1 cellular context compared by ENCODE assay signal in genomic region chr18:74797577-74798151, GRCh38.
TF ChIP-seq lines count a peak whose summit lies in the region.

No MANE protein-coding gene starts in this region.

TF ChIP-seq in IMR-90, 13 proteins besides CTCF, POLR2A, EP300 and RAD21 (continued from another document):
- TF ChIP-seq, protein P1, sequence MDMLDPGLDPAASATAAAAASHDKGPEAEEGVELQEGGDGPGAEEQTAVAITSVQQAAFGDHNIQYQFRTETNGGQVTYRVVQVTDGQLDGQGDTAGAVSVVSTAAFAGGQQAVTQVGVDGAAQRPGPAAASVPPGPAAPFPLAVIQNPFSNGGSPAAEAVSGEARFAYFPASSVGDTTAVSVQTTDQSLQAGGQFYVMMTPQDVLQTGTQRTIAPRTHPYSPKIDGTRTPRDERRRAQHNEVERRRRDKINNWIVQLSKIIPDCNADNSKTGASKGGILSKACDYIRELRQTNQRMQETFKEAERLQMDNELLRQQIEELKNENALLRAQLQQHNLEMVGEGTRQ (IDR thresholded peaks at IDR 0.05; ENCODE audit: low read depth, low read length), result no peak
- no peak for TF ChIP-seq NFE2L2 (IDR thresholded peaks at IDR 0.05; ENCODE audit: low read depth, low read length)
- no peak for TF ChIP-seq CHD1 (IDR thresholded peaks at IDR 0.05; ENCODE audit: low read depth, low read length)
- TF ChIP-seq ELK1 (IDR thresholded peaks at IDR 0.05; ENCODE audit: borderline replicate concordance, low read depth, low read length), result no peak
- TF ChIP-seq CEBPB (IDR thresholded peaks at IDR 0.05; ENCODE audit: low read depth, low read length), result no peak
- TF ChIP-seq SMC3 (IDR thresholded peaks at IDR 0.05; ENCODE audit: low read depth, low read length), result no peak
- no peak for TF ChIP-seq MXI1 (IDR thresholded peaks at IDR 0.05; ENCODE audit: borderline replicate concordance, low read depth, low read length)
- TF ChIP-seq RFX5 (IDR thresholded peaks at IDR 0.05; ENCODE audit: low read depth, low read length), result no peak
